ENCODE assay signal across 10 cellular contexts in the genomic region with DNA sequence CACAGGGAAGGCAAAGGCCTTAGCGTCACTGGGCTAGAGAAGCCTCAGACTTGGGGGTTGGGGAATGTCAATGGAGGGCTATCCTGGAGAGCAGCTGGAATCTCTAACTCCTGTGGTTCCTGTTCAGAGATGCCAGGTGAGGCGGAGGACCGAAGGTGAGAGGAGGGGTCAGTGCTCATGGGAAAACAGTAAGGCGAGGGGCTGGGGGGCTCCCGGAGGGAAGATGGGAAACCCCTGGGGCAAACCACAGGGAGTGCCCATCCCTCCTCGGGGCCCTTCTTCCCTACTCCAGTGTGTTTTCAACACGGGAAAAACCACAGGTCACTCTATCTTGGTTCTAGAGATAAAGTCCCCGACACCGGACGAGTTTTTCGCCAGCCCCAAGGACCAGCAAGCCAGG. TPM values are rescaled to one million over a fixed set of nuclear protein-coding genes. Genes with fewer than 3 reads are reported as not detected.
DNase-seq lines count a peak whose midpoint lies in the region; ATAC-seq and TF ChIP-seq lines count a peak whose summit lies in the region.
"Had no signal": no experiment of that assay in that cellular context is flagged by ENCODE, and none has a peak within 500 bp of the region (broad histone marks: within the 10 kb centered on the region; RNA-seq: fewer than 3 reads in every experiment).

No MANE protein-coding gene starts in this region.

- no peak for DNase-seq in heart right ventricle
- DNase-seq in cardiac septum (ENCODE audit: low spot score): no peak
- no peak for DNase-seq in astrocyte of the cerebellum (ENCODE audit: low read depth)
- DNase-seq in type B pancreatic cell (ENCODE audit: extremely low spot score, unreplicated experiment): no peak
- no peak for DNase-seq in GM03348 (ENCODE audit: low spot score)
- DNase-seq in HAP-1 (ENCODE audit: low spot score in 2 of 2): no peak
- DNase-seq in UCSD-AML1 (lab: John Stamatoyannopoulos, UW; ENCODE audit: unreplicated experiment): no peak
- DNase-seq: NCI-H146 had no signal

- H3K27me3 ChIP-seq in heart right ventricle (no peaks in the 10 kb centered on the region), mononuclear cell (ENCODE audit: insufficient read depth, low read length) (no peaks in the 10 kb centered on the region), HAP-1 (ENCODE audit: low read depth) (no peaks in the 10 kb centered on the region)

- in situ Hi-C loops in astrocyte of the cerebellum (cut with HindIII; ENCODE audit: low sequenced_read_pairs): no loop called here
- in situ Hi-C loops in HAP-1 (cut with MboI; ENCODE audit: low sequenced_read_pairs): no loop called here

- peak overlapping the region in 5 of 10 donors; percentile 80 to 100 (median 97) for H3K4me3 ChIP-seq in heart right ventricle
- peak overlapping the region; percentile 9 for H3K4me3 ChIP-seq in astrocyte of the cerebellum (ENCODE audit: low read depth, low read length)
- peak overlapping the region; percentile 98 for H3K4me3 ChIP-seq in mononuclear cell (ENCODE audit: low read length)
- no peak overlapping the region for H3K4me3 ChIP-seq in HAP-1

- TF ChIP-seq CTCF in heart right ventricle (IDR thresholded peaks at IDR 0.05): no peak
- TF ChIP-seq CTCF in astrocyte of the cerebellum (IDR thresholded peaks at IDR 0.05; ENCODE audit: low read depth, low read length, missing control alignments): no peak
- no peak for TF ChIP-seq CTCF in type B pancreatic cell (conservative IDR thresholded peaks at IDR 0.05)

- H3K4me1 Mint-ChIP-seq in type B pancreatic cell (ENCODE audit: unreplicated experiment): peaks cover 7% of the 10 kb centered on the region

- ATAC-seq in heart right ventricle: no peak

- no peaks in the 10 kb centered on the region for H3K9me3 Mint-ChIP-seq in type B pancreatic cell

- H3K4me1 ChIP-seq in heart right ventricle (peaks cover 5 to 46% (median 36%) of the 10 kb centered on the region in 9 donors), mononuclear cell (ENCODE audit: insufficient read depth, low read length) (peaks cover 52% of the 10 kb centered on the region), HAP-1 (peaks cover 4% of the 10 kb centered on the region)

- 55 to 60% methylated on average over 11 of the region's 11 CpGs for WGBS in heart right ventricle, 2 donors

- no peaks in the 10 kb centered on the region for H3K36me3 Mint-ChIP-seq in type B pancreatic cell

- H3K9me3 ChIP-seq in heart right ventricle (no peaks in the 10 kb centered on the region), mononuclear cell (ENCODE audit: low read depth, low read length) (no peaks in the 10 kb centered on the region), HAP-1 (no peaks in the 10 kb centered on the region)

- H3K36me3 ChIP-seq in heart right ventricle (peaks cover 0 to 54% (median 45%) of the 10 kb centered on the region in 9 donors), HAP-1 (replicated peaks) (peaks cover 20% of the 10 kb centered on the region)

- peak overlapping the region in 8 of 10 donors; percentile 61 to 98 (median 94) for H3K27ac ChIP-seq in heart right ventricle

- peak overlapping the region; percentile 65 for H3K4me3 Mint-ChIP-seq in type B pancreatic cell

- peak overlapping the region; percentile 99 for H3K27ac Mint-ChIP-seq in type B pancreatic cell

- intact Hi-C loops in heart right ventricle (cut with DNase I) (loop anchor here in 2 of 10 donors (5.0 kb wide), 1 partner anchor 105 kb away; no protein-coding TSS in a partner anchor), cardiac septum (cut with DNase I) (no loop called here)

- no peaks in the 10 kb centered on the region for H3K27me3 Mint-ChIP-seq in type B pancreatic cell

RNA-seq across cellular contexts. Expression of a gene that starts 3.3 kb away (rescaled TPM):
- total RNA-seq in heart right ventricle (10 to 100 TPM; 18.4 to 37.9 (median 23.6) TPM), cardiac septum (25.8 TPM), mononuclear cell (153 TPM), type B pancreatic cell (ENCODE audit: low replicate concordance) (64.5 and 66.7 TPM in 2 replicates)
- polyA plus RNA-seq in heart right ventricle: 10 to 100 TPM; 36.1 to 57.6 TPM

RNA-seq across cellular contexts. Expression of a gene that starts 3.5 kb away (rescaled TPM):
- total RNA-seq in heart right ventricle: under 1 TPM in 8 of 10 donors, not detected in 2; 0.15 to 0.66 (median 0.40) TPM
- polyA plus RNA-seq in heart right ventricle: under 1 TPM; 0.20 to 0.73 TPM
- total RNA-seq in cardiac septum: 0.40 TPM
- 0.21 TPM for total RNA-seq in mononuclear cell
- 0.76 and 0.77 TPM in 2 replicates for total RNA-seq in type B pancreatic cell (ENCODE audit: low replicate concordance)

RNA-seq across cellular contexts. Expression of a gene that starts 8.9 kb away (rescaled TPM):
- under 1 TPM in 5 of 10 donors, not detected in 5; 0.36 to 0.87 (median 0.62) TPM for total RNA-seq in heart right ventricle
- 1 to 10 TPM in 1 of 2 donors, under 1 TPM in 1; 0.88 to 2.3 TPM for polyA plus RNA-seq in heart right ventricle
- not detected for total RNA-seq in cardiac septum
- 1.8 TPM for total RNA-seq in mononuclear cell
- total RNA-seq in type B pancreatic cell (ENCODE audit: low replicate concordance): 3.1 and 5.6 TPM in 2 replicates
- total RNA-seq: RPMI7951 had no signal

RNA-seq across cellular contexts. Expression of a gene that starts 19.5 kb away (rescaled TPM):
- total RNA-seq in heart right ventricle (10 to 100 TPM; 13.1 to 59.6 (median 25.8) TPM), cardiac septum (39.5 TPM), mononuclear cell (0.42 TPM), type B pancreatic cell (ENCODE audit: low replicate concordance) (11.6 and 152 TPM in 2 replicates)
- 10 to 100 TPM; 56.4 to 74.3 TPM for polyA plus RNA-seq in heart right ventricle

RNA-seq across cellular contexts. Expression of a gene that starts 29.7 kb away (rescaled TPM):
- total RNA-seq in heart right ventricle (10 to 100 TPM in 5 of 10 donors, 1 to 10 TPM in 5; 8.0 to 12.5 (median 9.9) TPM), cardiac septum (9.2 TPM), mononuclear cell (6.2 TPM), type B pancreatic cell (ENCODE audit: low replicate concordance) (28.3 and 29.0 TPM in 2 replicates)
- polyA plus RNA-seq in heart right ventricle: 10 to 100 TPM; 11.2 to 12.6 TPM
